In the genomic region with DNA sequence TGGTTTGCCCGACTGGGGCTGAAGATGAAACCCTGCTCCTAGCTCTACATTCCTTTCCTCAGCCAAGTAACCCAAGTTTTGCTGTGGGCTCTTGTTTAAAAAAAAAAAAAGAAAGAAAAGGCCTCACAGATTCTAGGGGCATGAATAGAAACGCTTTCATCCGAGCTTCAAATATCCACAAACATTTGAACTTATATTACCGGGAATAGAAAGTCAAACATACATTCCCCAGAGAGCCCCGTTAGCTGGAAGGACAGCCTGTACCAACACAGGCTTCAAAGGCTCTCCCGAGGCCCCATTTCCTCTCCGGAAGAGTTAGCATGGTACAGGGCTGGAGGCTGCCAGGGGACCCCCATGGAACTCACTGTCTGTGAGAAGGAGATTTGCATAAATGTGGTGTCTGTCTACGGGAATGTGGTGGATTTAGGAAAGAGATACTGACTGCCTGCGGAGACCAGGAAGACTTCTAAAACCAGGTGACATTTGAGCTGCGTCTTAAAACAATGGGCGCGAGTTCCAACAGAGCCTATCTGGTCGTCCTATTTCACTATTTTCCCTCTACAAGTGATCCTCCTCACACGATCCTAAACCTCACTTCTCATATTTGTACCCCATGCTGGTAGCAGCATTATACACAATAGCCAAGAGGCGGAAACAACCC, we compare ENCODE assay signal across 7 cellular contexts. TPM values are rescaled to one million over a fixed set of nuclear protein-coding genes. Genes with fewer than 3 reads are reported as not detected.
DNase-seq lines count a peak whose midpoint lies in the region; ATAC-seq, FAIRE-seq and TF ChIP-seq lines count a peak whose summit lies in the region.

No MANE protein-coding gene starts in this region.

- no peaks in the 10 kb centered on the region for H3K36me3 ChIP-seq in MM.1S (replicated peaks; ENCODE audit: insufficient read depth, low read length)
- no peaks in the 10 kb centered on the region for H3K36me3 ChIP-seq in GM12878 (ENCODE audit: control insufficient read depth in 2 of 2, insufficient read depth in 2 of 2, low read length in 1 of 2)

- H3K9ac ChIP-seq in MM.1S (ENCODE audit: low read length) (no peak overlapping the region), GM12878 (ENCODE audit: control insufficient read depth, insufficient read depth, low read length) (no peak overlapping the region)

- no peaks in the 10 kb centered on the region for H3K9me2 ChIP-seq in MM.1S (replicated peaks; ENCODE audit: insufficient read depth, low read length)

- peak overlapping the region; percentile 82; the same call in 1 of the 2 replicates for H3K4me2 ChIP-seq in MM.1S (ENCODE audit: low read depth, low read length)
- H3K4me2 ChIP-seq in GM12878 (ENCODE audit: control insufficient read depth, insufficient read depth): peak overlapping the region; percentile 74; the same call in 1 of the 2 replicates

- H3K4me1 ChIP-seq in MM.1S (ENCODE audit: low read length) (no peaks in the 10 kb centered on the region), GM12878 (ENCODE audit: control insufficient read depth, insufficient read depth, low read length) (no peaks in the 10 kb centered on the region)

- H3K9me3 Mint-ChIP-seq in stimulated activated naive B cell treated with anti-CD40 and anti-IgM and Interleukin-4, amounts not matched to agents 10 μg/mL and 1 μg/mL and 100 μg/mL, for 72 hours: peaks cover 0 to 3% of the 10 kb centered on the region in 2 donors

- SMC1A ChIA-PET in GM12878 (lab: Charles Lee; ENCODE audit: uncharacterized antibody, unreplicated experiment): interaction anchor here (0.8 to 3.7 kb wide), 3 partner anchors 25 to 81 kb away, joined by 3 to 31 read pairs (median 24); no protein-coding TSS in a partner anchor

- no peak for TF ChIP-seq RAD21 in GM12878 (IDR thresholded peaks at IDR 0.05; ENCODE audit: insufficient read depth, low read depth, low read length)

- TF ChIP-seq CTCF in MM.1S (IDR thresholded peaks at IDR 0.05; ENCODE audit: low read length): no peak
- TF ChIP-seq CTCF in GM12878 (IDR thresholded peaks at IDR 0.05 in 2 of 3, conservative IDR thresholded peaks at IDR 0.05 in 1 of 3; ENCODE audit: control insufficient read depth in 2 of 3, extremely low read depth in 1 of 3, insufficient read depth in 1 of 3, low read depth in 3 of 3, low read length in 3 of 3): no peak

- intact Hi-C loops in GM12878 (cut with micrococcal nuclease; ENCODE audit: unreplicated experiment): no loop called here

- H3K36me3 Mint-ChIP-seq in stimulated activated naive B cell treated with anti-CD40 and anti-IgM and Interleukin-4, amounts not matched to agents 10 μg/mL and 1 μg/mL and 100 μg/mL, for 72 hours: no peaks in the 10 kb centered on the region

- RAD21 ChIA-PET in GM12878 (lab: Charles Lee; ENCODE audit: unreplicated experiment): interaction anchor here (1.6 to 1.9 kb wide), 2 partner anchors 57 to 212 kb away, joined by 4 to 5 read pairs; a partner anchor contains a TSS

- no peaks in the 10 kb centered on the region for H3K9me3 ChIP-seq in MM.1S (replicated peaks; ENCODE audit: insufficient read depth, low read length)
- H3K9me3 ChIP-seq in GM12878 (replicated peaks; ENCODE audit: control insufficient read depth, insufficient read depth, low read length): no peaks in the 10 kb centered on the region; the same call in 2 of the 3 replicates

- no TSS peak for BruUV-seq in GM12878 (replicated peaks; lab: Mats Ljungman, UMichigan)

- 42% methylated on average over 13 of the region's 15 CpGs for WGBS in GM12878 (ENCODE audit: insufficient coverage, insufficient replicate concordance, low lambda C conversion rate, missing lambda C conversion rate)

- peak overlapping the region; percentile 83 for H3K4me3 Mint-ChIP-seq in stimulated activated naive B cell treated with anti-CD40 and anti-IgM and Interleukin-4, amounts not matched to agents 10 μg/mL and 1 μg/mL and 100 μg/mL, for 72 hours

- H2AFZ ChIP-seq in MM.1S (ENCODE audit: low read length) (peak overlapping the region; percentile 60; the same call in 1 of the 2 replicates), GM12878 (ENCODE audit: control insufficient read depth, low read depth, low read length) (peak overlapping the region; percentile 51; the same call in 1 of the 2 replicates)

- H4K20me1 ChIP-seq in MM.1S (ENCODE audit: insufficient read depth, low read length) (no peaks in the 10 kb centered on the region), GM12878 (ENCODE audit: control insufficient read depth, insufficient read depth) (no peaks in the 10 kb centered on the region)

- no peak for TF ChIP-seq POLR2A in GM12878 (IDR thresholded peaks at IDR 0.05; ENCODE audit: low read depth, low read length)

- FAIRE-seq in GM12878 (lab: Jason Lieb, UNC): no peak

- ATAC-seq in GM12878 (no peak), HG03354 (IDR thresholded peaks at IDR 0.05; ENCODE audit: poor library complexity, severe bottlenecking, unreplicated experiment) (no peak)
- peak in 1 of 2 donors; percentile 35 for ATAC-seq in stimulated activated naive B cell treated with anti-CD40 and anti-IgM and Interleukin-4, amounts not matched to agents 10 μg/mL and 1 μg/mL and 100 μg/mL, for 72 hours (replicated peaks)

- POLR2A ChIA-PET in GM12878 (lab: Charles Lee): interaction anchor here (0.6 kb wide), 1 partner anchor 127 kb away, joined by 3 read pairs; no protein-coding TSS in a partner anchor

- TF ChIP-seq EP300 in GM12878 (IDR thresholded peaks at IDR 0.05; ENCODE audit: borderline replicate concordance in 1 of 2, control insufficient read depth in 1 of 2, low read depth in 2 of 2, low read length in 2 of 2): no peak

- no peak overlapping the region for H3K4me3 ChIP-seq in MM.1S (ENCODE audit: low read length)
- H3K4me3 ChIP-seq in GM12878: peak overlapping the region; percentile 68

- no peak for DNase-seq in MM.1S
- DNase-seq in GM12878 (ENCODE audit: low read depth, low spot score): no peak
- DNase-seq in iPS-NIHi7 (ENCODE audit: extremely low spot score): peak; percentile 23
- no peak for DNase-seq in stimulated activated naive B cell treated with anti-CD40 and anti-IgM and Interleukin-4, amounts not matched to agents 10 μg/mL and 1 μg/mL and 100 μg/mL, for 72 hours
- DNase-seq in NCI-H2081 (lab: John Stamatoyannopoulos, UW): no peak
- no peak for DNase-seq in T-helper 9 cell

- CTCF ChIA-PET in GM12878 (lab: Yijun Ruan, JAX): interaction anchor here (0.8 to 4.6 kb wide), 10 partner anchors 10 to 86 kb away, joined by 3 to 57 read pairs (median 14); no protein-coding TSS in a partner anchor

- H3K4me1 Mint-ChIP-seq in stimulated activated naive B cell treated with anti-CD40 and anti-IgM and Interleukin-4, amounts not matched to agents 10 μg/mL and 1 μg/mL and 100 μg/mL, for 72 hours: peaks cover 6 to 11% of the 10 kb centered on the region in 2 donors

- H3K27ac ChIP-seq in MM.1S (ENCODE audit: low read length) (no peak overlapping the region), GM12878 (ENCODE audit: control insufficient read depth, insufficient read depth) (no peak overlapping the region)

- in situ Hi-C loops in GM12878 (cut with MboI): loop anchor here (10.0 kb wide), 1 partner anchor 82 kb away; no protein-coding TSS in a partner anchor

- peaks cover 26 to 57% of the 10 kb centered on the region in 2 donors for H3K27me3 Mint-ChIP-seq in stimulated activated naive B cell treated with anti-CD40 and anti-IgM and Interleukin-4, amounts not matched to agents 10 μg/mL and 1 μg/mL and 100 μg/mL, for 72 hours

- no peaks in the 10 kb centered on the region for H3K79me2 ChIP-seq in MM.1S (ENCODE audit: low read length)
- no peaks in the 10 kb centered on the region for H3K79me2 ChIP-seq in GM12878 (ENCODE audit: control insufficient read depth, insufficient read depth, low read length)

- H3K27me3 ChIP-seq in MM.1S (replicated peaks; ENCODE audit: insufficient read depth, low read length) (peaks cover 32% of the 10 kb centered on the region), GM12878 (replicated peaks in 1 of 2; ENCODE audit: control insufficient read depth in 2 of 2, insufficient read depth in 2 of 2, low read length in 1 of 2) (peaks cover 5 to 16% of the 10 kb centered on the region in 2 experiments)

- H3K27ac Mint-ChIP-seq in stimulated activated naive B cell treated with anti-CD40 and anti-IgM and Interleukin-4, amounts not matched to agents 10 μg/mL and 1 μg/mL and 100 μg/mL, for 72 hours: peak overlapping the region; percentile 37

- H3F3A ChIP-seq in MM.1S (ENCODE audit: insufficient read depth, low read length): no peaks in the 10 kb centered on the region

RNA-seq across cellular contexts. Expression of a gene that starts 0.7 kb away (rescaled TPM):
- not detected in 2 replicates for total RNA-seq in GM12878 (2013; cell fraction: nucleolus; rRNA removed)
- total RNA-seq in GM12878 (2014; rRNA removed) (not detected in 2 replicates), GM12878 (2014; rRNA removed; fragmentation: Illumina TruSeq; extraction: Trizol) (not detected in 2 replicates), GM12878 (2021) (not detected in 2 replicates)
- not detected for polyA plus RNA-seq in GM12878 (2011; ENCODE audit: low read depth)
- polyA plus RNA-seq in GM12878 (2011; rRNA removed) (not detected in 2 replicates), GM12878 (2014; fragmentation: Illumina TruSeq; extraction: Trizol) (not detected in 2 replicates), GM12878 (2014; fragmentation: Nextera tagmentation; extraction: Ambion mirVana) (not detected), GM12878 (2014; rRNA removed) (not detected in 2 replicates), GM12878 (2016; fragmentation: Nextera tagmentation; extraction: Ambion mirVana) (under 1 TPM in 1 of 2 experiments, not detected in 1; 0.09 TPM)
- polyA plus RNA-seq in GM12878 (2011; cell fraction: cytosol; rRNA removed): not detected in 2 replicates
- polyA plus RNA-seq in GM12878 (2011; cell fraction: nucleus; rRNA removed): not detected in 2 replicates
- polyA plus RNA-seq in GM12878 (2012): not detected in 2 replicates
- polyA minus RNA-seq in GM12878 (2011; rRNA and poly(A)+ RNA removed): not detected in 2 replicates
- not detected in 2 replicates for polyA minus RNA-seq in GM12878 (2011; cell fraction: cytosol; rRNA and poly(A)+ RNA removed)
- not detected in 2 replicates for polyA minus RNA-seq in GM12878 (2011; cell fraction: nucleus; rRNA and poly(A)+ RNA removed)

RNA-seq across cellular contexts. Expression of a gene that starts 23.3 kb away (rescaled TPM):
- 55.7 and 66.7 TPM in 2 replicates for total RNA-seq in GM12878 (2013; cell fraction: nucleolus; rRNA removed)
- total RNA-seq in GM12878 (2014; rRNA removed): 7.3 and 8.1 TPM in 2 replicates
- total RNA-seq in GM12878 (2014; rRNA removed; fragmentation: Illumina TruSeq; extraction: Trizol): 8.5 and 9.0 TPM in 2 replicates
- total RNA-seq in GM12878 (2021): 6.9 and 7.1 TPM in 2 replicates
- polyA plus RNA-seq in GM12878 (2011; ENCODE audit: low read depth): 2.7 TPM
- polyA plus RNA-seq in GM12878 (2011; rRNA removed): 9.3 and 14.7 TPM in 2 replicates
- 2.7 and 3.0 TPM in 2 replicates for polyA plus RNA-seq in GM12878 (2011; cell fraction: cytosol; rRNA removed)
- 15.0 and 15.6 TPM in 2 replicates for polyA plus RNA-seq in GM12878 (2011; cell fraction: nucleus; rRNA removed)
- 3.3 and 3.9 TPM in 2 replicates for polyA plus RNA-seq in GM12878 (2012)
- 6.4 and 8.2 TPM in 2 replicates for polyA plus RNA-seq in GM12878 (2014; fragmentation: Illumina TruSeq; extraction: Trizol)
- 1 to 10 TPM; 3.0 to 3.2 TPM for polyA plus RNA-seq in GM12878 (2014; fragmentation: Nextera tagmentation; extraction: Ambion mirVana)
- polyA plus RNA-seq in GM12878 (2014; rRNA removed): 4.6 and 5.4 TPM in 2 replicates
- 1 to 10 TPM; 3.9 to 6.1 TPM for polyA plus RNA-seq in GM12878 (2016; fragmentation: Nextera tagmentation; extraction: Ambion mirVana)
- 8.3 and 10.0 TPM in 2 replicates for polyA minus RNA-seq in GM12878 (2011; rRNA and poly(A)+ RNA removed)
- 4.2 and 4.4 TPM in 2 replicates for polyA minus RNA-seq in GM12878 (2011; cell fraction: cytosol; rRNA and poly(A)+ RNA removed)
- polyA minus RNA-seq in GM12878 (2011; cell fraction: nucleus; rRNA and poly(A)+ RNA removed): 6.4 and 9.7 TPM in 2 replicates

RNA-seq across cellular contexts. Expression of a gene that starts 38.2 kb away (rescaled TPM):
- total RNA-seq in GM12878 (2013; cell fraction: nucleolus; rRNA removed): 20.7 and 23.4 TPM in 2 replicates
- total RNA-seq in GM12878 (2014; rRNA removed) (17.8 and 21.2 TPM in 2 replicates), GM12878 (2014; rRNA removed; fragmentation: Illumina TruSeq; extraction: Trizol) (23.9 and 25.6 TPM in 2 replicates), GM12878 (2021) (26.9 and 27.2 TPM in 2 replicates)
- polyA plus RNA-seq in GM12878 (2011; ENCODE audit: low read depth): 21.4 TPM
- polyA plus RNA-seq in GM12878 (2011; rRNA removed) (107 and 126 TPM in 2 replicates), GM12878 (2014; fragmentation: Illumina TruSeq; extraction: Trizol) (38.5 and 52.1 TPM in 2 replicates), GM12878 (2014; fragmentation: Nextera tagmentation; extraction: Ambion mirVana) (10 to 100 TPM; 77.2 to 87.8 TPM), GM12878 (2014; rRNA removed) (22.8 and 24.7 TPM in 2 replicates), GM12878 (2016; fragmentation: Nextera tagmentation; extraction: Ambion mirVana) (10 to 100 TPM; 53.1 to 62.2 TPM)
- 51.1 and 59.2 TPM in 2 replicates for polyA plus RNA-seq in GM12878 (2011; cell fraction: cytosol; rRNA removed)
- 28.9 and 29.4 TPM in 2 replicates for polyA plus RNA-seq in GM12878 (2011; cell fraction: nucleus; rRNA removed)
- polyA plus RNA-seq in GM12878 (2012): 40.6 and 45.5 TPM in 2 replicates
- polyA minus RNA-seq in GM12878 (2011; rRNA and poly(A)+ RNA removed): 36.8 and 56.5 TPM in 2 replicates
- 13.4 and 15.2 TPM in 2 replicates for polyA minus RNA-seq in GM12878 (2011; cell fraction: cytosol; rRNA and poly(A)+ RNA removed)
- 13.2 and 14.4 TPM in 2 replicates for polyA minus RNA-seq in GM12878 (2011; cell fraction: nucleus; rRNA and poly(A)+ RNA removed)
